In genomic region chr12:56143225-56143624, GRCh38 we compare ENCODE assay signal across 1 cellular context.
TF ChIP-seq lines count a peak whose summit lies in the region.

No MANE protein-coding gene starts in this region.

TF ChIP-seq in IMR-90, 13 proteins besides CTCF, POLR2A, EP300 and RAD21:
- peak; percentile 30; the same call in 1 of the 2 replicates for TF ChIP-seq USF2 (IDR thresholded peaks at IDR 0.05; ENCODE audit: low read depth, low read length)
- no peak for TF ChIP-seq RFX5 (IDR thresholded peaks at IDR 0.05; ENCODE audit: low read depth, low read length)
- no peak for TF ChIP-seq FOS (IDR thresholded peaks at IDR 0.05; ENCODE audit: low read depth, low read length)
